ENCODE assay signal across 17 cellular contexts in the genomic region with DNA sequence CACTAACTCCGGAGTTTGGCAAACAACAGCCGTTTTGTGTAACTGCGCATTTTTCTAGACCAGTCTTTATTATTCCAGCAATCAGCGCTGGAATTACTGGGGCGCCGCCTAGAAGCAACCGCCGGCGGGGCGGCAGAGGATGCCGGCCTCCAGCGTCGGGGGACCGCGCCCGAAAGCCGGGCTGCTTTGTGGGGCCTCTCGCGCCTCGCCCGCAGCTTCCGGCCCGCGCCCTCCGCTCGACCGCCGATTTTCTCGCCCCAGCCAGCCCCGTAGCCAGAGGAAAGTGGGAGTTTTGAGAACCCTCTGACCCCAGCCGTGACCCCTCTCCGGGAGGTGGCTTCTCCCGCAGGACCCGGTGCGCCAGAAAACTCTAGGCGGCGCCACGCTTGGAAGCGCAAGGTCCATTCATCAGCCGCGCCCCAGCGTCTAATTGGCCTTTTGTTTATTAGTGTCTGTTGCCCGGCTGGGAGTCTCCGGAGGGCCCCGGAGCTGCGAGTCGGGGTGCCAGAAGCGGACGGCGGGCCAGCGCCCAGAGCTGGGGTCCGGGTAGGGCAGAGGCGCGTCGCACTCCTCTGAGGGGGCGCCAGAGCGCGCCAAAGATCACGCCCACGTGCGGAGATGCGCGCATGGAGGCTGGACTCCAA. TPM values are rescaled to one million over a fixed set of nuclear protein-coding genes. Genes with fewer than 3 reads are reported as not detected.
DNase-seq lines count a peak whose midpoint lies in the region; ATAC-seq, FAIRE-seq and TF ChIP-seq lines count a peak whose summit lies in the region.
"Had no signal": no experiment of that assay in that cellular context is flagged by ENCODE, and none has a peak within 500 bp of the region (broad histone marks: within the 10 kb centered on the region; RNA-seq: fewer than 3 reads in every experiment).

No MANE protein-coding gene starts in this region.

- dilution Hi-C loops in endothelial cell of umbilical vein (cut with MboI; ENCODE audit: extremely low pct_ligation_motif_present, low sequenced_read_pairs), result no loop called here

- FAIRE-seq in endothelial cell of umbilical vein (lab: Jason Lieb, UNC), result no peak
- FAIRE-seq: GM12878 had no signal

- no peak overlapping the region for H3K4me2 ChIP-seq in endothelial cell of umbilical vein (ENCODE audit: insufficient read depth, low read length)

- ATAC-seq in activated naive CD8-positive, alpha-beta T cell treated with anti-CD3 and anti-CD28 coated beads, Interleukin-2, amount 10 ng/mL, durations not matched to agents 7 days and 5 days (ENCODE audit: low read depth), result no peak
- ATAC-seq in HG03354 (IDR thresholded peaks at IDR 0.05; ENCODE audit: poor library complexity, severe bottlenecking, unreplicated experiment), result no peak
- ATAC-seq: GM12878, right lobe of liver had no signal

- TF ChIP-seq POLR2A in endothelial cell of umbilical vein (IDR thresholded peaks at IDR 0.05; ENCODE audit: low read depth, low read length), result no peak

- H2AFZ ChIP-seq in endothelial cell of umbilical vein (ENCODE audit: low read depth, low read length), result no peak overlapping the region

- no peaks in the 10 kb centered on the region for H3K9me3 ChIP-seq in endothelial cell of umbilical vein (replicated peaks; ENCODE audit: control insufficient read depth, insufficient read depth, low read length)
- H3K9me3 ChIP-seq: heart right ventricle, right lobe of liver, SJSA1, upper lobe of left lung had no signal

- no peaks in the 10 kb centered on the region for H4K20me1 ChIP-seq in endothelial cell of umbilical vein (replicated peaks; ENCODE audit: control insufficient read depth, extremely low read depth, insufficient read depth, low read length)

- no peaks in the 10 kb centered on the region for H3K36me3 ChIP-seq in endothelial cell of umbilical vein (ENCODE audit: control insufficient read depth in 2 of 2, extremely low read depth in 1 of 2, insufficient read depth in 2 of 2, low read length in 2 of 2)
- H3K36me3 ChIP-seq: heart right ventricle, right lobe of liver, SJSA1, upper lobe of left lung had no signal

- peaks cover 5% of the 10 kb centered on the region for H3K36me3 Mint-ChIP-seq in activated naive CD8-positive, alpha-beta T cell treated with anti-CD3 and anti-CD28 coated beads, Interleukin-2, amount 10 ng/mL, durations not matched to agents 7 days and 5 days
- H3K36me3 Mint-ChIP-seq in activated naive CD8-positive, alpha-beta T cell treated with anti-CD3 and anti-CD28 coated beads for 36 hours, result peaks cover 2% of the 10 kb centered on the region
- H3K36me3 Mint-ChIP-seq in nephron (ENCODE audit: low read depth) (peaks cover 26% of the 10 kb centered on the region), type B pancreatic cell (peaks cover 11% of the 10 kb centered on the region)

- no peak overlapping the region for H3K4me3 Mint-ChIP-seq in activated naive CD8-positive, alpha-beta T cell treated with anti-CD3 and anti-CD28 coated beads, Interleukin-2, amount 10 ng/mL, durations not matched to agents 7 days and 5 days
- H3K4me3 Mint-ChIP-seq in activated naive CD8-positive, alpha-beta T cell treated with anti-CD3 and anti-CD28 coated beads for 36 hours, result no peak overlapping the region
- H3K4me3 Mint-ChIP-seq in nephron (peak overlapping the region; percentile 73 to 91 (median 91)), type B pancreatic cell (peak overlapping the region; percentile 86)

- POLR2A ChIA-PET in activated naive CD8-positive, alpha-beta T cell treated with anti-CD3 and anti-CD28 coated beads, Interleukin-2, amount 10 ng/mL, durations not matched to agents 7 days and 5 days (lab: Charles Lee), result no interaction called here
- POLR2A ChIA-PET in endothelial cell of umbilical vein (lab: Charles Lee), result no interaction called here

- no peak overlapping the region for H3K9ac ChIP-seq in endothelial cell of umbilical vein (replicated peaks; ENCODE audit: extremely low read depth, insufficient read depth, low read length)

- no peak overlapping the region for H3K4me3 ChIP-seq in endothelial cell of umbilical vein (replicated peaks in 1 of 3; ENCODE audit: insufficient read depth in 1 of 3, low read depth in 1 of 3, low read length in 3 of 3)
- H3K4me3 ChIP-seq: GM12878, right lobe of liver, SJSA1, upper lobe of left lung had no signal

- H3K27me3 Mint-ChIP-seq in activated naive CD8-positive, alpha-beta T cell treated with anti-CD3 and anti-CD28 coated beads, Interleukin-2, amount 10 ng/mL, durations not matched to agents 7 days and 5 days, result peaks cover 69% of the 10 kb centered on the region
- peaks cover 79% of the 10 kb centered on the region for H3K27me3 Mint-ChIP-seq in activated naive CD8-positive, alpha-beta T cell treated with anti-CD3 and anti-CD28 coated beads for 36 hours
- peaks cover 94% of the 10 kb centered on the region for H3K27me3 Mint-ChIP-seq in nephron (ENCODE audit: low read depth)
- H3K27me3 Mint-ChIP-seq in type B pancreatic cell, result peaks cover 74% of the 10 kb centered on the region

- no peak for TF ChIP-seq CTCF in endothelial cell of umbilical vein (IDR thresholded peaks at IDR 0.05; ENCODE audit: extremely low read depth in 1 of 2, insufficient read depth in 1 of 2, low read depth in 1 of 2, low read length in 2 of 2)
- TF ChIP-seq CTCF in nephron (IDR thresholded peaks at IDR 0.05; ENCODE audit: unreplicated experiment in 3 of 3), result peak; percentile 22 to 53 (median 26)
- TF ChIP-seq CTCF in type B pancreatic cell (conservative IDR thresholded peaks at IDR 0.05), result peak; percentile 36

- H3K27ac ChIP-seq in endothelial cell of umbilical vein (ENCODE audit: insufficient read depth, low read depth, low read length), result no peak overlapping the region
- H3K27ac ChIP-seq: heart right ventricle, right lobe of liver, SJSA1, upper lobe of left lung had no signal

- H3K4me1 ChIP-seq in endothelial cell of umbilical vein (ENCODE audit: control insufficient read depth, extremely low read depth, insufficient read depth, low read length), result no peaks in the 10 kb centered on the region
- H3K4me1 ChIP-seq: right lobe of liver, SJSA1 had no signal

- peaks cover 1% of the 10 kb centered on the region for H3K9me3 Mint-ChIP-seq in activated naive CD8-positive, alpha-beta T cell treated with anti-CD3 and anti-CD28 coated beads, Interleukin-2, amount 10 ng/mL, durations not matched to agents 7 days and 5 days
- no peaks in the 10 kb centered on the region for H3K9me3 Mint-ChIP-seq in activated naive CD8-positive, alpha-beta T cell treated with anti-CD3 and anti-CD28 coated beads for 36 hours
- H3K9me3 Mint-ChIP-seq in nephron, result peaks cover under 1% of the 10 kb centered on the region
- H3K9me3 Mint-ChIP-seq in type B pancreatic cell, result no peaks in the 10 kb centered on the region

- CTCF ChIA-PET in endothelial cell of umbilical vein (lab: Charles Lee), result no interaction called here

- H3K27me3 ChIP-seq in endothelial cell of umbilical vein (ENCODE audit: control insufficient read depth in 2 of 2, insufficient read depth in 2 of 2, low read length in 2 of 2), result peaks cover 52 to 62% of the 10 kb centered on the region in 2 experiments

- H3K9me1 ChIP-seq in endothelial cell of umbilical vein (replicated peaks; ENCODE audit: control insufficient read depth, extremely low read depth, insufficient read depth, low read length), result no peaks in the 10 kb centered on the region

- intact Hi-C loops in endothelial cell of umbilical vein (cut with micrococcal nuclease), result no loop called here

- BruUV-seq in endothelial cell of umbilical vein (replicated peaks; lab: Mats Ljungman, UMichigan), result no TSS peak

- in situ Hi-C loops in ACHN (cut with HindIII; ENCODE audit: low pct_ligation_motif_present, low pct_unique_long_range_greater_than_20kb, low sequenced_read_pairs), result no loop called here

- H3K79me2 ChIP-seq in endothelial cell of umbilical vein (ENCODE audit: control insufficient read depth, insufficient read depth, low read length), result no peaks in the 10 kb centered on the region

- peaks cover 9% of the 10 kb centered on the region for H3K4me1 Mint-ChIP-seq in activated naive CD8-positive, alpha-beta T cell treated with anti-CD3 and anti-CD28 coated beads, Interleukin-2, amount 10 ng/mL, durations not matched to agents 7 days and 5 days
- peaks cover 11% of the 10 kb centered on the region for H3K4me1 Mint-ChIP-seq in activated naive CD8-positive, alpha-beta T cell treated with anti-CD3 and anti-CD28 coated beads for 36 hours
- H3K4me1 Mint-ChIP-seq in nephron (peaks cover 48% of the 10 kb centered on the region), type B pancreatic cell (ENCODE audit: unreplicated experiment) (peaks cover 38% of the 10 kb centered on the region)

- peak; percentile 35 for DNase-seq in activated naive CD8-positive, alpha-beta T cell treated with anti-CD3 and anti-CD28 coated beads, Interleukin-2, amount 10 ng/mL, durations not matched to agents 7 days and 5 days
- no peak for DNase-seq in activated naive CD8-positive, alpha-beta T cell treated with anti-CD3 and anti-CD28 coated beads for 36 hours
- DNase-seq in endothelial cell of umbilical vein (ENCODE audit: low read depth, low spot score) (no peak), type B pancreatic cell (ENCODE audit: extremely low spot score, unreplicated experiment) (no peak), ACHN (no peak), NCI-H510A treated with DMSO at 0.1 percent for 48 hours (lab: John Stamatoyannopoulos, UW) (no peak)
- DNase-seq: amniotic stem cell; effector CD8-positive, alpha-beta T cell; heart right ventricle; NCI-H1417 treated with DMSO at 0.1 percent for 48 hours; right lobe of liver had no signal

- no peak overlapping the region for H3K27ac Mint-ChIP-seq in activated naive CD8-positive, alpha-beta T cell treated with anti-CD3 and anti-CD28 coated beads, Interleukin-2, amount 10 ng/mL, durations not matched to agents 7 days and 5 days
- no peak overlapping the region for H3K27ac Mint-ChIP-seq in activated naive CD8-positive, alpha-beta T cell treated with anti-CD3 and anti-CD28 coated beads for 36 hours
- peak overlapping the region; percentile 94 to 99 (median 97) for H3K27ac Mint-ChIP-seq in nephron
- H3K27ac Mint-ChIP-seq in type B pancreatic cell, result peak overlapping the region; percentile 88

TF ChIP-seq in endothelial cell of umbilical vein, 7 proteins besides CTCF, POLR2A, EP300 and RAD21 (continues in another document):
- peak; percentile 54 for TF ChIP-seq EZH2 (IDR thresholded peaks at IDR 0.05; ENCODE audit: borderline replicate concordance, low read depth, low read length, severe bottlenecking)

RNA-seq across cellular contexts. Expression of a gene that starts 10.7 kb away (rescaled TPM):
- not detected for total RNA-seq in activated naive CD8-positive, alpha-beta T cell treated with anti-CD3 and anti-CD28 coated beads, Interleukin-2, amount 10 ng/mL, durations not matched to agents 7 days and 5 days
- not detected for total RNA-seq in activated naive CD8-positive, alpha-beta T cell treated with anti-CD3 and anti-CD28 coated beads for 36 hours
- total RNA-seq in endothelial cell of umbilical vein, result not detected in 2 replicates
- polyA plus RNA-seq in endothelial cell of umbilical vein, result not detected in 2 replicates
- not detected in 2 replicates for polyA plus RNA-seq in endothelial cell of umbilical vein (2011; cell fraction: cytosol; rRNA removed)
- not detected in 2 replicates for polyA plus RNA-seq in endothelial cell of umbilical vein (2011; cell fraction: nucleus; rRNA removed)
- not detected in 2 replicates for polyA plus RNA-seq in endothelial cell of umbilical vein (2012)
- not detected in 2 replicates for polyA minus RNA-seq in endothelial cell of umbilical vein
- not detected for polyA minus RNA-seq in endothelial cell of umbilical vein (2011; cell fraction: cytosol; rRNA and poly(A)+ RNA removed)
- not detected in 2 replicates for polyA minus RNA-seq in endothelial cell of umbilical vein (2011; cell fraction: nucleus; rRNA and poly(A)+ RNA removed)
- 24.7 and 29.9 TPM in 2 replicates for total RNA-seq in type B pancreatic cell (ENCODE audit: low replicate concordance)
- total RNA-seq: GM12878, HT-29, right lobe of liver had no signal

Comparison
In these comparisons a context has a peak if more than half of its experiments do, and no peak if none do; other contexts are left out.
1. H3K27ac Mint-ChIP-seq: peak in nephron (3 of 3) and type B pancreatic cell (single experiment); none in activated naive CD8-positive, alpha-beta T cell treated with anti-CD3 and anti-CD28 coated beads, Interleukin-2, amount 10 ng/mL, durations not matched to agents 7 days and 5 days (single experiment) and activated naive CD8-positive, alpha-beta T cell treated with anti-CD3 and anti-CD28 coated beads for 36 hours (single experiment).
2. H3K4me3 Mint-ChIP-seq: peak in nephron (3 of 3) and type B pancreatic cell (single experiment); none in activated naive CD8-positive, alpha-beta T cell treated with anti-CD3 and anti-CD28 coated beads, Interleukin-2, amount 10 ng/mL, durations not matched to agents 7 days and 5 days (single experiment) and activated naive CD8-positive, alpha-beta T cell treated with anti-CD3 and anti-CD28 coated beads for 36 hours (single experiment).
3. CTCF ChIP-seq: peak in nephron (3 of 3) and type B pancreatic cell (single experiment); none in endothelial cell of umbilical vein (0 of 2).
4. RNA of a gene that starts 10.7 kb away (total RNA-seq): 24.7 to 29.9 TPM in type B pancreatic cell; not detected in activated naive CD8-positive, alpha-beta T cell treated with anti-CD3 and anti-CD28 coated beads, Interleukin-2, amount 10 ng/mL, durations not matched to agents 7 days and 5 days, not detected in activated naive CD8-positive, alpha-beta T cell treated with anti-CD3 and anti-CD28 coated beads for 36 hours and not detected in endothelial cell of umbilical vein; every median in the first group is over 10 times any median in the second.